In the genomic region with DNA sequence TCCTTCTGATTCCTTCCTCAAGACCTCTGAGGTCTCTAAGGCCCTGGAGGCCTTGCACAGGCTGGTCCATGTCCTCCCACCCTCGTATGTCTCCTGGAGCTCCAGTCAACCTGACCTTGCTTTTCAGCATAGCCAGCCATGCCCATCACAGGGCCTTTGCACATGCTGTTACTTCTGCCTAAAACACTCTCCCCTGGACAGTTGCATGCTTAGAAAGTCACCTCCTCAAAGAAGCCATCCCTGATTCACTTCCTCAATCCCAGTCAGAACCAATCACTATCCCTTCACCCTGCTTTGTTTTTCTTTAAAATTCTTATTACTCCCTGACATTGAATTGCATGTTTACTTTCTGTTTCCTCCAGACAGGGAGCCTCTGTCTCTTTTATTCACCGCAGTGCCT, we compare ENCODE assay signal across 1 cellular context.
TF ChIP-seq lines count a peak whose summit lies in the region.

No MANE protein-coding gene starts in this region.

TF ChIP-seq in K562, 482 proteins besides CTCF, POLR2A, EP300 and RAD21 (continued from another document):
- TF ChIP-seq FOXK2 (conservative IDR thresholded peaks at IDR 0.05 in 1 of 2, IDR thresholded peaks at IDR 0.05 in 1 of 2; ENCODE audit: low read depth in 2 of 2), result 0 out of 4 replicates have a peak, but pooled peaks of 1 of the 2 experiments have one; percentile 18
- TF ChIP-seq RBM39 (optimal IDR thresholded peaks at IDR 0.05; ENCODE audit: low read depth, low read length), result no peak
- TF ChIP-seq, protein P1, sequence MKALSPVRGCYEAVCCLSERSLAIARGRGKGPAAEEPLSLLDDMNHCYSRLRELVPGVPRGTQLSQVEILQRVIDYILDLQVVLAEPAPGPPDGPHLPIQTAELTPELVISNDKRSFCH (CRISPR knock-in tag; IDR thresholded peaks at IDR 0.05), result no peak
- TF ChIP-seq, protein P1 (tag; IDR thresholded peaks at IDR 0.05), result no peak
- no peak for TF ChIP-seq ZNF57 (CRISPR knock-in tag; IDR thresholded peaks at IDR 0.05)
- TF ChIP-seq HDGF (IDR thresholded peaks at IDR 0.05), result 0 out of 2 replicates have a peak, but pooled peaks have one; percentile 80
- no peak for TF ChIP-seq GABPB2 (CRISPR knock-in tag; conservative IDR thresholded peaks at IDR 0.05)
- no peak for TF ChIP-seq SNIP1 (IDR thresholded peaks at IDR 0.05; ENCODE audit: low read depth)
- TF ChIP-seq, protein P2, sequence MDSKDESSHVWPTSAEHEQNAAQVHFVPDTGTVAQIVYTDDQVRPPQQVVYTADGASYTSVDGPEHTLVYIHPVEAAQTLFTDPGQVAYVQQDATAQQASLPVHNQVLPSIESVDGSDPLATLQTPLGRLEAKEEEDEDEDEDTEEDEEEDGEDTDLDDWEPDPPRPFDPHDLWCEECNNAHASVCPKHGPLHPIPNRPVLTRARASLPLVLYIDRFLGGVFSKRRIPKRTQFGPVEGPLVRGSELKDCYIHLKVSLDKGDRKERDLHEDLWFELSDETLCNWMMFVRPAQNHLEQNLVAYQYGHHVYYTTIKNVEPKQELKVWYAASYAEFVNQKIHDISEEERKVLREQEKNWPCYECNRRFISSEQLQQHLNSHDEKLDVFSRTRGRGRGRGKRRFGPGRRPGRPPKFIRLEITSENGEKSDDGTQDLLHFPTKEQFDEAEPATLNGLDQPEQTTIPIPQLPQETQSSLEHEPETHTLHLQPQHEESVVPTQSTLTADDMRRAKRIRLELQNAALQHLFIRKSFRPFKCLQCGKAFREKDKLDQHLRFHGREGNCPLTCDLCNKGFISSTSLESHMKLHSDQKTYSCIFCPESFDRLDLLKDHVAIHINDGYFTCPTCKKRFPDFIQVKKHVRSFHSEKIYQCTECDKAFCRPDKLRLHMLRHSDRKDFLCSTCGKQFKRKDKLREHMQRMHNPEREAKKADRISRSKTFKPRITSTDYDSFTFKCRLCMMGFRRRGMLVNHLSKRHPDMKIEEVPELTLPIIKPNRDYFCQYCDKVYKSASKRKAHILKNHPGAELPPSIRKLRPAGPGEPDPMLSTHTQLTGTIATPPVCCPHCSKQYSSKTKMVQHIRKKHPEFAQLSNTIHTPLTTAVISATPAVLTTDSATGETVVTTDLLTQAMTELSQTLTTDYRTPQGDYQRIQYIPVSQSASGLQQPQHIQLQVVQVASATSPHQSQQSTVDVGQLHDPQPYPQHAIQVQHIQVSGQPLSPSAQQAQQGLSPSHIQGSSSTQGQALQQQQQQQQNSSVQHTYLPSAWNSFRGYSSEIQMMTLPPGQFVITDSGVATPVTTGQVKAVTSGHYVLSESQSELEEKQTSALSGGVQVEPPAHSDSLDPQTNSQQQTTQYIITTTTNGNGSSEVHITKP (IDR thresholded peaks at IDR 0.05; ENCODE audit: partially characterized antibody), result no peak
- TF ChIP-seq, protein P3, sequence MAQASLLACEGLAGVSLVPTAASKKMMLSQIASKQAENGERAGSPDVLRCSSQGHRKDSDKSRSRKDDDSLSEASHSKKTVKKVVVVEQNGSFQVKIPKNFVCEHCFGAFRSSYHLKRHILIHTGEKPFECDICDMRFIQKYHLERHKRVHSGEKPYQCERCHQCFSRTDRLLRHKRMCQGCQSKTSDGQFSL (CRISPR knock-in tag; IDR thresholded peaks at IDR 0.05), result no peak
- TF ChIP-seq, protein P3 (tag; IDR thresholded peaks at IDR 0.05), result no peak
- no peak for TF ChIP-seq ZNF79 (CRISPR knock-in tag; IDR thresholded peaks at IDR 0.05; ENCODE audit: low read depth)
- no peak for TF ChIP-seq FOXP1 (CRISPR knock-in tag; IDR thresholded peaks at IDR 0.05)
- TF ChIP-seq SAFB2 (IDR thresholded peaks at IDR 0.05; ENCODE audit: borderline replicate concordance, low read depth, low read length, severe bottlenecking), result no peak
- TF ChIP-seq, protein P4, sequence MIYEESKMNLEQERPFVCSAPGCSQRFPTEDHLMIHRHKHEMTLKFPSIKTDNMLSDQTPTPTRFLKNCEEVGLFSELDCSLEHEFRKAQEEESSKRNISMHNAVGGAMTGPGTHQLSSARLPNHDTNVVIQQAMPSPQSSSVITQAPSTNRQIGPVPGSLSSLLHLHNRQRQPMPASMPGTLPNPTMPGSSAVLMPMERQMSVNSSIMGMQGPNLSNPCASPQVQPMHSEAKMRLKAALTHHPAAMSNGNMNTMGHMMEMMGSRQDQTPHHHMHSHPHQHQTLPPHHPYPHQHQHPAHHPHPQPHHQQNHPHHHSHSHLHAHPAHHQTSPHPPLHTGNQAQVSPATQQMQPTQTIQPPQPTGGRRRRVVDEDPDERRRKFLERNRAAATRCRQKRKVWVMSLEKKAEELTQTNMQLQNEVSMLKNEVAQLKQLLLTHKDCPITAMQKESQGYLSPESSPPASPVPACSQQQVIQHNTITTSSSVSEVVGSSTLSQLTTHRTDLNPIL (CRISPR knock-in tag; IDR thresholded peaks at IDR 0.05), result no peak
- no peak for TF ChIP-seq FOS (IDR thresholded peaks at IDR 0.05; ENCODE audit: extremely low read depth, insufficient read length)
- TF ChIP-seq, protein P5, sequence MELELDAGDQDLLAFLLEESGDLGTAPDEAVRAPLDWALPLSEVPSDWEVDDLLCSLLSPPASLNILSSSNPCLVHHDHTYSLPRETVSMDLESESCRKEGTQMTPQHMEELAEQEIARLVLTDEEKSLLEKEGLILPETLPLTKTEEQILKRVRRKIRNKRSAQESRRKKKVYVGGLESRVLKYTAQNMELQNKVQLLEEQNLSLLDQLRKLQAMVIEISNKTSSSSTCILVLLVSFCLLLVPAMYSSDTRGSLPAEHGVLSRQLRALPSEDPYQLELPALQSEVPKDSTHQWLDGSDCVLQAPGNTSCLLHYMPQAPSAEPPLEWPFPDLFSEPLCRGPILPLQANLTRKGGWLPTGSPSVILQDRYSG (tag; conservative IDR thresholded peaks at IDR 0.05; ENCODE audit: low read depth), result no peak
- TF ChIP-seq ZFP36 (IDR thresholded peaks at IDR 0.05; ENCODE audit: low read depth, low read length, partially characterized antibody), result peak; percentile 96
- no peak for TF ChIP-seq ZNF143 (CRISPR knock-in tag; IDR thresholded peaks at IDR 0.05)
- TF ChIP-seq, protein P6, sequence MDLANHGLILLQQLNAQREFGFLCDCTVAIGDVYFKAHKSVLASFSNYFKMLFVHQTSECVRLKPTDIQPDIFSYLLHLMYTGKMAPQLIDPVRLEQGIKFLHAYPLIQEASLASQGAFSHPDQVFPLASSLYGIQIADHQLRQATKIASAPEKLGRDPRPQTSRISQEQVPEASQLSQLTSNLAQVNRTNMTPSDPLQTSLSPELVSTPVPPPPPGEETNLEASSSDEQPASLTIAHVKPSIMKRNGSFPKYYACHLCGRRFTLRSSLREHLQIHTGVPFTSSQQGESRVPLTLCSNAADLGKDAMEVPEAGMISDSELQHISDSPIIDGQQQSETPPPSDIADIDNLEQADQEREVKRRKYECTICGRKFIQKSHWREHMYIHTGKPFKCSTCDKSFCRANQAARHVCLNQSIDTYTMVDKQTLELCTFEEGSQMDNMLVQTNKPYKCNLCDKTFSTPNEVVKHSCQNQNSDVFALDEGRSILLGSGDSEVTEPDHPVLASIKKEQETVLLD (IDR thresholded peaks at IDR 0.05), result no peak
- peak; percentile 82 for TF ChIP-seq RBM25 (IDR thresholded peaks at IDR 0.05; ENCODE audit: low read depth, low read length, severe bottlenecking)
TF ChIP-seq in K562: peak in this region for 10.
